18 cellular contexts compared by ENCODE assay signal in the genomic region with DNA sequence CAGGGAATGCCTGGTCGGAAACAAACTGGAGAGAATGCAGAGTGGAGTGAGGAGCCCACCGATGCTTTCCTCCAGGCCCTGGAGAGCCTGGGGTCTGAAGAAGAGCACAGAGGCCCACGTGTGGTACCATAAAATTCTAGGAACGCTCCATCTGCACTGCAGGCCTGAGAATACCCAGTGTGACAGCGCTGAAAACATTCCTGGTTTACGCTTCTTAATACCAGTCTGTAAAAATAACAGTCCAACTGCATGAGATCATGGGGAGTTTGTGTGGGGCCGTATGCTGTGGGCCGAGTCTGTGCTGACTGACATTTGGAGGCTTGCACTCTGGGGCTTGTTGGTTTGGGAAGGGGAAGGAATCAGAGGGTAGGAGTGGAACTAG.
"Had no signal": no experiment of that assay in that cellular context is flagged by ENCODE, and none has a peak within 500 bp of the region (broad histone marks: within the 10 kb centered on the region; RNA-seq: fewer than 3 reads in every experiment).

No MANE protein-coding gene starts in this region.

- H3K36me3 ChIP-seq: lower lobe of right lung, upper lobe of right lung had no signal

- DNase-seq: activated CD4-positive, alpha-beta T cell treated with anti-CD3 and anti-CD28 coated beads for 4 hours; activated naive CD4-positive, alpha-beta T cell treated with anti-CD3 and anti-CD28 coated beads for 36 hours; activated T-cell treated with anti-CD3 and anti-CD28 coated beads for 4 hours; effector memory CD8-positive, alpha-beta T cell; hypothalamus; lower lobe of right lung; retina; small intestine; stimulated activated naive B cell treated with anti-CD40 and anti-IgM and Interleukin-4, amounts not matched to agents 10 μg/mL and 1 μg/mL and 100 μg/mL, for 72 hours; substantia nigra; T-helper 9 cell; upper lobe of right lung had no signal

- H3K4me1 ChIP-seq: lower lobe of right lung, parathyroid adenoma, upper lobe of right lung had no signal

- H3K36me3 Mint-ChIP-seq: natural killer cell treated with Interleukin-12 subunit alpha and Interleukin-12 subunit beta and Interleukin-15 and Interleukin-18, amount 100 ng/mL, for 72 hours; stimulated activated naive B cell treated with anti-CD40 and anti-IgM and Interleukin-4, amounts not matched to agents 10 μg/mL and 1 μg/mL and 100 μg/mL, for 72 hours had no signal

- ATAC-seq: activated T-helper 17 cell treated with anti-CD3 and anti-CD28 coated beads, Interleukin-2, amount 50 U/mL, for 72 hours; effector memory CD8-positive, alpha-beta T cell; lower lobe of right lung; natural killer cell treated with Interleukin-12 subunit alpha and Interleukin-12 subunit beta and Interleukin-15 and Interleukin-18, amount 100 ng/mL, for 72 hours; stimulated activated naive B cell treated with anti-CD40 and anti-IgM and Interleukin-4, amounts not matched to agents 10 μg/mL and 1 μg/mL and 100 μg/mL, for 72 hours; upper lobe of right lung had no signal

- H3K79me2 ChIP-seq: parathyroid adenoma had no signal

- H3K27ac ChIP-seq: lower lobe of right lung, parathyroid adenoma, upper lobe of right lung, VCaP had no signal

- H3K9me3 Mint-ChIP-seq: activated naive CD4-positive, alpha-beta T cell treated with anti-CD3 and anti-CD28 coated beads for 36 hours; central memory CD8-positive, alpha-beta T cell; dendritic cell treated with granulocyte-macrophage colony-stimulating factor and Interleukin-4, amounts not matched to agents 40 ng/mL and 50 ng/mL, for 4 days; natural killer cell treated with Interleukin-12 subunit alpha and Interleukin-12 subunit beta and Interleukin-15 and Interleukin-18, amount 100 ng/mL, for 72 hours had no signal

- H3K4me3 Mint-ChIP-seq: activated naive CD4-positive, alpha-beta T cell treated with anti-CD3 and anti-CD28 coated beads for 36 hours; activated T-helper 17 cell treated with anti-CD3 and anti-CD28 coated beads, Interleukin-2, amount 50 U/mL, for 72 hours; central memory CD8-positive, alpha-beta T cell; dendritic cell treated with granulocyte-macrophage colony-stimulating factor and Interleukin-4, amounts not matched to agents 40 ng/mL and 50 ng/mL, for 4 days; effector memory CD8-positive, alpha-beta T cell; natural killer cell treated with Interleukin-12 subunit alpha and Interleukin-12 subunit beta and Interleukin-15 and Interleukin-18, amount 100 ng/mL, for 72 hours; stimulated activated naive B cell treated with anti-CD40 and anti-IgM and Interleukin-4, amounts not matched to agents 10 μg/mL and 1 μg/mL and 100 μg/mL, for 72 hours had no signal

- H3K27ac Mint-ChIP-seq: activated naive CD4-positive, alpha-beta T cell treated with anti-CD3 and anti-CD28 coated beads for 36 hours; activated T-helper 17 cell treated with anti-CD3 and anti-CD28 coated beads, Interleukin-2, amount 50 U/mL, for 72 hours; dendritic cell treated with granulocyte-macrophage colony-stimulating factor and Interleukin-4, amounts not matched to agents 40 ng/mL and 50 ng/mL, for 4 days; effector memory CD8-positive, alpha-beta T cell; natural killer cell treated with Interleukin-12 subunit alpha and Interleukin-12 subunit beta and Interleukin-15 and Interleukin-18, amount 100 ng/mL, for 72 hours; stimulated activated naive B cell treated with anti-CD40 and anti-IgM and Interleukin-4, amounts not matched to agents 10 μg/mL and 1 μg/mL and 100 μg/mL, for 72 hours had no signal

- H3K9me3 ChIP-seq: lower lobe of right lung, upper lobe of right lung had no signal

- H3K4me1 Mint-ChIP-seq: activated T-helper 17 cell treated with anti-CD3 and anti-CD28 coated beads, Interleukin-2, amount 50 U/mL, for 72 hours; central memory CD8-positive, alpha-beta T cell; stimulated activated naive B cell treated with anti-CD40 and anti-IgM and Interleukin-4, amounts not matched to agents 10 μg/mL and 1 μg/mL and 100 μg/mL, for 72 hours had no signal

- H3K9ac ChIP-seq: parathyroid adenoma had no signal

- H3K4me3 ChIP-seq: lower lobe of right lung, upper lobe of right lung had no signal

- H2AFZ ChIP-seq: parathyroid adenoma had no signal
